28 cellular contexts compared by ENCODE assay signal in the genomic region with DNA sequence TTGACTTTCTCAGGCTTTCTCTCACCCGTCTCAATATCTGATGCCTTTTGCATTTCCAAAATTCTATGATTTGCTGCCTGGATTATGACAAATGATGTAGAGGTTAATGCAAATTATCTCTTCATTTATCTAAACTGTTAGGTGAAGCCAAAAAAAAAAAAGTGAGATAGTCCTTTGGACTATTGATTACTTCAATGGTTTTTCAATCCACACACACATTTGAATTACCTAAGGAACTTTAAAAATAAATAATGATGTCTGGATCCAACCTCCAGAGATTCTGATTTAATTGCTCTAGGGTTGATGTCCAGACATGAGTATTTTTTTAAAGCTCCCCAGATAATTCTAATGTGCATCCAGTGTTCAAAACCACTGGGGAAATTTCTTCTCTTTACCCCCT.
"Had no signal": no experiment of that assay in that cellular context is flagged by ENCODE, and none has a peak within 500 bp of the region (broad histone marks: within the 10 kb centered on the region; RNA-seq: fewer than 3 reads in every experiment).

No MANE protein-coding gene starts in this region.

- H3K27me3 ChIP-seq: neural progenitor cell, ovary, spleen, stomach, thyroid gland, tibial nerve, upper lobe of left lung, vagina had no signal

- H3K79me2 ChIP-seq: parathyroid adenoma had no signal

- H2AFZ ChIP-seq: parathyroid adenoma had no signal

- H3K9me3 ChIP-seq: ovary, psoas muscle, spleen, stomach, thoracic aorta, thyroid gland, tibial nerve, upper lobe of left lung, vagina had no signal

- H3K36me3 ChIP-seq: neural progenitor cell, ovary, spleen, stomach, thoracic aorta, thyroid gland, tibial nerve, upper lobe of left lung, vagina had no signal

- H3K4me2 ChIP-seq: neural progenitor cell, smooth muscle cell had no signal

- H3K4me3 ChIP-seq: neural progenitor cell, ovary, psoas muscle, skin epidermis, smooth muscle cell, spleen, stomach, thoracic aorta, thyroid gland, tibial nerve, upper lobe of left lung, vagina had no signal

- FAIRE-seq: urothelium cell line had no signal

- H3K9ac ChIP-seq: neural progenitor cell, parathyroid adenoma had no signal

- H3K4me1 ChIP-seq: parathyroid adenoma, spleen, stomach, thyroid gland, tibial nerve, upper lobe of left lung, vagina had no signal

- ATAC-seq: naive thymus-derived CD4-positive, alpha-beta T cell; natural killer cell; psoas muscle; right cardiac atrium; sciatic nerve; stimulated activated memory B cell treated with anti-CD40 and anti-IgM and Interleukin-4, amounts not matched to agents 10 μg/mL and 1 μg/mL and 100 μg/mL, for 72 hours had no signal

- DNase-seq: naive thymus-derived CD4-positive, alpha-beta T cell; natural killer cell; occipital lobe; ovary; posterior cingulate gyrus; psoas muscle; right cardiac atrium; spleen; stimulated activated CD4-positive, alpha-beta T cell treated with anti-CD3 and anti-CD28 coated beads, Interleukin-12 subunit alpha, Interleukin-12 subunit beta, amount 100 ng/mL, for 4 hours; stimulated activated CD4-positive, alpha-beta T cell treated with anti-CD3 and anti-CD28 coated beads, Interleukin-1b, Interleukin-23, amount 100 ng/mL, for 48 hours; stimulated activated CD4-positive, alpha-beta T cell treated with anti-CD3 and anti-CD28 coated beads, Interleukin-4, amount 100 ng/mL, for 1 hour; stimulated activated CD4-positive, alpha-beta T cell treated with anti-CD3 and anti-CD28 coated beads, Interleukin-4, amount 100 ng/mL, for 4 hours; stimulated activated CD8-positive, alpha-beta memory T cell treated with anti-CD3 and anti-CD28 coated beads, Interleukin-4, amount 100 ng/mL, for 48 hours; stimulated activated naive CD4-positive, alpha-beta T cell treated with Interleukin-2 at 50 U/mL for 16 hours; stomach; thyroid gland; trophoblast cell; upper lobe of left lung had no signal

- H3K27ac ChIP-seq: neural progenitor cell, ovary, parathyroid adenoma, psoas muscle, skin epidermis, spleen, stomach, thoracic aorta, thyroid gland, tibial nerve, upper lobe of left lung, vagina had no signal
